23 cellular contexts compared by ENCODE assay signal in genomic region chr9:122220673-122221222, GRCh38. TPM values are rescaled to one million over a fixed set of nuclear protein-coding genes. Genes with fewer than 3 reads are reported as not detected.
DNase-seq lines count a peak whose midpoint lies in the region; TF ChIP-seq lines count a peak whose summit lies in the region.
"Had no signal": no experiment of that assay in that cellular context is flagged by ENCODE, and none has a peak within 500 bp of the region (broad histone marks: within the 10 kb centered on the region; RNA-seq: fewer than 3 reads in every experiment).

No MANE protein-coding gene starts in this region.

- H4K91ac ChIP-seq in H9 (ENCODE audit: insufficient read length, low read depth, low read length) = no peak overlapping the region

- peak overlapping the region; percentile 45 to 82; a peak in 4 of 5 replicates for H3K4me3 Mint-ChIP-seq in H9
- peak overlapping the region; percentile 51 for H3K4me3 Mint-ChIP-seq in endodermal cell
- peak overlapping the region; percentile 52 to 76 (median 71) for H3K4me3 Mint-ChIP-seq in nephron
- H3K4me3 Mint-ChIP-seq: activated naive CD4-positive, alpha-beta T cell treated with anti-CD3 and anti-CD28 coated beads, Interleukin-2, amount 50 U/mL, for 24 hours; CD4-positive, CD25-positive, alpha-beta regulatory T cell; dendritic cell treated with granulocyte-macrophage colony-stimulating factor and Interleukin-4, amounts not matched to agents 40 ng/mL and 50 ng/mL, for 4 days had no signal

- no peak overlapping the region for H2BK20ac ChIP-seq in H9 (ENCODE audit: low read depth, low read length, poor library complexity, severe bottlenecking)

- H3K9me3 Mint-ChIP-seq in H9 = peaks cover 5 to 9% of the 10 kb centered on the region in 2 experiments; a peak in 4 of 5 replicates
- H3K9me3 Mint-ChIP-seq in endodermal cell = peaks cover 3% of the 10 kb centered on the region
- peaks cover 6% of the 10 kb centered on the region for H3K9me3 Mint-ChIP-seq in nephron
- H3K9me3 Mint-ChIP-seq: activated naive CD4-positive, alpha-beta T cell treated with anti-CD3 and anti-CD28 coated beads, Interleukin-2, amount 50 U/mL, for 24 hours; dendritic cell treated with granulocyte-macrophage colony-stimulating factor and Interleukin-4, amounts not matched to agents 40 ng/mL and 50 ng/mL, for 4 days; IgD-negative memory B cell had no signal

- no peak overlapping the region for H2AFZ ChIP-seq in H9 (ENCODE audit: low read length)

- H3K4me1 ChIP-seq in H9 (ENCODE audit: insufficient read depth, low read length) (peaks cover 4% of the 10 kb centered on the region; the same call in 1 of the 2 replicates), endodermal cell (ENCODE audit: control insufficient read depth, insufficient read depth, low read length) (peaks cover 10% of the 10 kb centered on the region), BE2C (no peaks in the 10 kb centered on the region)

- H3K4me3 ChIP-seq in endodermal cell (ENCODE audit: low read length) (no peak overlapping the region), BE2C (ENCODE audit: low read depth, low read length) (no peak overlapping the region)
- H3K4me3 ChIP-seq: left lung, testis had no signal

- H3K27me3 ChIP-seq in H9 (ENCODE audit: insufficient read depth, low read length) (peaks cover 94% of the 10 kb centered on the region), endodermal cell (ENCODE audit: control insufficient read depth, insufficient read depth, low read length, poor library complexity, severe bottlenecking) (peaks cover 100% of the 10 kb centered on the region), BE2C (peaks cover 100% of the 10 kb centered on the region)

- peak overlapping the region; percentile 48 for H3K4me2 ChIP-seq in H9 (ENCODE audit: insufficient read depth, insufficient read length, low read length)

- no peaks in the 10 kb centered on the region for H3K36me3 ChIP-seq in endodermal cell (ENCODE audit: control insufficient read depth, insufficient read depth, low read length)
- H3K36me3 ChIP-seq in BE2C = no peaks in the 10 kb centered on the region
- H3K36me3 ChIP-seq: left lung had no signal

- no peak overlapping the region for H2BK120ac ChIP-seq in H9 (ENCODE audit: low read depth, low read length, poor library complexity, severe bottlenecking)

- no peak overlapping the region for H3T11ph ChIP-seq in H9 (ENCODE audit: low read length)

- no peak overlapping the region for H3K4ac ChIP-seq in H9 (ENCODE audit: low read depth, low read length)

- no peak overlapping the region for H3K23ac ChIP-seq in H9 (ENCODE audit: insufficient read length, low read depth, low read length)

- H2BK5ac ChIP-seq in H9 (ENCODE audit: insufficient read length, low read length) = no peak overlapping the region

- no peak overlapping the region for H2BK15ac ChIP-seq in H9 (ENCODE audit: low read depth, low read length)

- peaks cover 2% of the 10 kb centered on the region for H4K20me1 ChIP-seq in H9 (ENCODE audit: control insufficient read depth, insufficient read depth, insufficient read length)

- H3K36me3 Mint-ChIP-seq in H9 (ENCODE audit: insufficient read depth in 1 of 3, low read depth in 3 of 3) (peaks cover 0 to 8% (median 3%) of the 10 kb centered on the region in 3 experiments; a peak in 3 of 7 replicates), endodermal cell (ENCODE audit: low read depth) (no peaks in the 10 kb centered on the region), nephron (ENCODE audit: low read depth) (no peaks in the 10 kb centered on the region)
- H3K36me3 Mint-ChIP-seq: activated naive CD4-positive, alpha-beta T cell treated with anti-CD3 and anti-CD28 coated beads, Interleukin-2, amount 50 U/mL, for 24 hours; IgD-negative memory B cell had no signal

- peaks cover 100% of the 10 kb centered on the region for H3K27me3 Mint-ChIP-seq in H9 (ENCODE audit: low read depth)
- H3K27me3 Mint-ChIP-seq in endodermal cell (ENCODE audit: insufficient read depth) = peaks cover 100% of the 10 kb centered on the region
- H3K27me3 Mint-ChIP-seq in nephron (ENCODE audit: low read depth) = peaks cover 100% of the 10 kb centered on the region

- no peaks in the 10 kb centered on the region for H3K79me2 ChIP-seq in H9 (ENCODE audit: insufficient read depth, low read length)

- TF ChIP-seq CTCF in H9 (conservative IDR thresholded peaks at IDR 0.05) (no peak), endodermal cell (conservative IDR thresholded peaks at IDR 0.05) (no peak), nephron (IDR thresholded peaks at IDR 0.05; ENCODE audit: unreplicated experiment in 3 of 3) (no peak), BE2C (IDR thresholded peaks at IDR 0.05; ENCODE audit: low read depth, low read length) (no peak)

- H2AK5ac ChIP-seq in H9 (ENCODE audit: insufficient read length, low read length) = no peak overlapping the region

- H3K9ac ChIP-seq in H9 (ENCODE audit: extremely low read depth, insufficient read length, low read length) = no peak overlapping the region
- H3K9ac ChIP-seq in endodermal cell (ENCODE audit: extremely low read depth, low read length, poor library complexity, severe bottlenecking) = no peak overlapping the region

- no peak overlapping the region for H4K8ac ChIP-seq in H9 (replicated peaks; ENCODE audit: insufficient read length, low read depth, low read length)

- no peak overlapping the region for H2BK12ac ChIP-seq in H9 (ENCODE audit: insufficient read length, low read depth, low read length)

- no peak overlapping the region for H3K18ac ChIP-seq in H9 (ENCODE audit: insufficient read length, low read depth, low read length)

- peaks cover 33 to 57% of the 10 kb centered on the region in 2 experiments for H3K4me1 Mint-ChIP-seq in H9
- H3K4me1 Mint-ChIP-seq in endodermal cell = peaks cover 28% of the 10 kb centered on the region
- peaks cover 50% of the 10 kb centered on the region for H3K4me1 Mint-ChIP-seq in nephron

- H4K5ac ChIP-seq in H9 (ENCODE audit: insufficient read length, low read depth, low read length) = no peak overlapping the region

- no peaks in the 10 kb centered on the region for H3K79me1 ChIP-seq in H9 (ENCODE audit: insufficient read depth, low read depth, low read length, poor library complexity, severe bottlenecking)

- H3K9me3 ChIP-seq in H9 (ENCODE audit: control insufficient read depth, low read depth, low read length) (no peaks in the 10 kb centered on the region), endodermal cell (ENCODE audit: control insufficient read depth, low read length) (no peaks in the 10 kb centered on the region), BE2C (no peaks in the 10 kb centered on the region; the same call in 1 of the 2 replicates)
- H3K9me3 ChIP-seq: left lung, testis had no signal

- no CpG with 5 or more reads among the region's 19 CpGs for WGBS in H9 (ENCODE audit: extremely low coverage, insufficient read length, low lambda C conversion rate)
- WGBS in endodermal cell (ENCODE audit: insufficient coverage in 1 of 2, insufficient read length in 1 of 2), 2 experiments = 10 to 13% methylated on average over 12 to 18 of the region's 19 CpGs

- H3K23me2 ChIP-seq in H9 (ENCODE audit: insufficient read length, low read depth, low read length, poor library complexity, severe bottlenecking) = peaks cover 15% of the 10 kb centered on the region

- no peak overlapping the region for H3K56ac ChIP-seq in H9 (ENCODE audit: insufficient read length, low read depth, low read length)

- H3K27ac Mint-ChIP-seq in H9 (no peak overlapping the region), endodermal cell (no peak overlapping the region), nephron (no peak overlapping the region)
- H3K27ac Mint-ChIP-seq: activated naive CD4-positive, alpha-beta T cell treated with anti-CD3 and anti-CD28 coated beads, Interleukin-2, amount 50 U/mL, for 24 hours; dendritic cell treated with granulocyte-macrophage colony-stimulating factor and Interleukin-4, amounts not matched to agents 40 ng/mL and 50 ng/mL, for 4 days; IgD-negative memory B cell; nephron progenitor cell had no signal

- no peak overlapping the region for H3K27ac ChIP-seq in H9 (ENCODE audit: insufficient read length, low read depth, low read length)
- H3K27ac ChIP-seq in endodermal cell (ENCODE audit: low read depth, low read length) = no peak overlapping the region
- H3K27ac ChIP-seq: left lung, RWPE1, testis had no signal

- H3K14ac ChIP-seq in H9 (ENCODE audit: insufficient read depth, low read length) = no peak overlapping the region

- DNase-seq in D341Med (ENCODE audit: low spot score) = peak; percentile 12
- no peak for DNase-seq in H9
- no peak for DNase-seq in endodermal cell
- DNase-seq in activated gamma-delta T cell (lab: John Stamatoyannopoulos, UW) = no peak
- DNase-seq in BE2C = no peak
- DNase-seq in T-helper 9 cell = no peak
- DNase-seq: activated CD8-positive, alpha-beta memory T cell treated with anti-CD3 and anti-CD28 coated beads, Interleukin-2, amount 50 U/mL, for 4 hours; anterior cingulate cortex; caudate nucleus; CD4-positive, CD25-positive, alpha-beta regulatory T cell; left lung; NCI-H2081 treated with DMSO at 0.1 percent for 48 hours; NCI-H345; NCI-H774; posterior cingulate gyrus; stimulated activated naive CD4-positive, alpha-beta T cell treated with Interleukin-2 at 50 U/mL for 16 hours; testis had no signal

RNA-seq across cellular contexts. Expression of gene LHX6, which starts 8.0 kb away (rescaled TPM):
- total RNA-seq in H9 (2021) (1.6 and 1.8 TPM in 2 replicates), endodermal cell (under 1 TPM in 1 of 2 donors, not detected in 1; 0.37 TPM)
- polyA plus RNA-seq in endodermal cell (2013, experiment 1 of 2) = 1.1 TPM
- polyA plus RNA-seq in endodermal cell (2013, experiment 2 of 2) = 0.70 TPM
- polyA plus RNA-seq in BE2C (2012; ENCODE audit: insufficient read depth, insufficient read length, low read depth) = 0.17 TPM
- total RNA-seq: CD4-positive, CD25-positive, alpha-beta regulatory T cell had no signal
- polyA plus RNA-seq: CD4-positive, CD25-positive, alpha-beta regulatory T cell; IgD-negative memory B cell had no signal

RNA-seq across cellular contexts. Expression of gene RBM18, which starts 43.9 kb away (rescaled TPM):
- total RNA-seq in H9 (2021) (18.3 and 18.9 TPM in 2 replicates), endodermal cell (10 to 100 TPM; 15.7 to 17.3 TPM)
- 23.0 TPM for polyA plus RNA-seq in endodermal cell (2013, experiment 1 of 2)
- 19.6 TPM for polyA plus RNA-seq in endodermal cell (2013, experiment 2 of 2)
- polyA plus RNA-seq in BE2C (2012; ENCODE audit: insufficient read depth, insufficient read length, low read depth) = 57.4 TPM

RNA-seq across cellular contexts. Expression of gene MRRF, which starts 43.9 kb away (rescaled TPM):
- total RNA-seq in H9 (2021) (31.6 and 33.7 TPM in 2 replicates), endodermal cell (10 to 100 TPM; 25.8 to 27.6 TPM)
- polyA plus RNA-seq in endodermal cell (2013, experiment 1 of 2) = 31.8 TPM
- 27.9 TPM for polyA plus RNA-seq in endodermal cell (2013, experiment 2 of 2)
- polyA plus RNA-seq in BE2C (2012; ENCODE audit: insufficient read depth, insufficient read length, low read depth) = 41.2 TPM
